1 cellular context compared by ENCODE assay signal in the genomic region with DNA sequence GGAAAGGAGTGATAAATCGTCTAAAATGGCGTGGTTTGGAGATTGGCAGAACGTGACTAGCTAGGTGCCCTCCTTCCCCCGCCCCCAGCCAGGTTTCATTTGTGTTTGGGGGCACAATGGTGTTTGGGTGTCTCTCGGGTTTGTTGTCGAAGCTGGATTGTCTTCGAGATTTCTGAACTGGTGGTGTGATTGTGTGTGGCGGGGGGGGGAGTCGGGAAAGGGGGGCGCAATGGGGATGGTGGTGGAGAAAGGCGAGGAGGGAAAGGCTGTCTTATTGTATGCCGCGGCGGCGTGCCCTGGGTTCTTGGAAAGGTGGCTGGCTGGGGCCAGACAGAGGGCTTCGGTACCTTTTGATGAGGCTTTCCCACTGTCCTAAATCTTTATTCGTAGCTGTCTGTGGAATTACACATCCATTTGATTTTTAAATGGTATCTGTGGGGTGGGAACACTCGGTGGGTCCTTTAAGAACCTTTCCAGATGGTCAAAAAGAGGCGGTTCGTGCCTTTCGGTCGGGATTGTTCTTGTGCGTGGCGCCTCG.
TF ChIP-seq lines count a peak whose summit lies in the region.

No MANE protein-coding gene starts in this region.

TF ChIP-seq in GM23338, 12 proteins besides CTCF, POLR2A, EP300 and RAD21 (continued from another document):
- TF ChIP-seq, protein P1, sequence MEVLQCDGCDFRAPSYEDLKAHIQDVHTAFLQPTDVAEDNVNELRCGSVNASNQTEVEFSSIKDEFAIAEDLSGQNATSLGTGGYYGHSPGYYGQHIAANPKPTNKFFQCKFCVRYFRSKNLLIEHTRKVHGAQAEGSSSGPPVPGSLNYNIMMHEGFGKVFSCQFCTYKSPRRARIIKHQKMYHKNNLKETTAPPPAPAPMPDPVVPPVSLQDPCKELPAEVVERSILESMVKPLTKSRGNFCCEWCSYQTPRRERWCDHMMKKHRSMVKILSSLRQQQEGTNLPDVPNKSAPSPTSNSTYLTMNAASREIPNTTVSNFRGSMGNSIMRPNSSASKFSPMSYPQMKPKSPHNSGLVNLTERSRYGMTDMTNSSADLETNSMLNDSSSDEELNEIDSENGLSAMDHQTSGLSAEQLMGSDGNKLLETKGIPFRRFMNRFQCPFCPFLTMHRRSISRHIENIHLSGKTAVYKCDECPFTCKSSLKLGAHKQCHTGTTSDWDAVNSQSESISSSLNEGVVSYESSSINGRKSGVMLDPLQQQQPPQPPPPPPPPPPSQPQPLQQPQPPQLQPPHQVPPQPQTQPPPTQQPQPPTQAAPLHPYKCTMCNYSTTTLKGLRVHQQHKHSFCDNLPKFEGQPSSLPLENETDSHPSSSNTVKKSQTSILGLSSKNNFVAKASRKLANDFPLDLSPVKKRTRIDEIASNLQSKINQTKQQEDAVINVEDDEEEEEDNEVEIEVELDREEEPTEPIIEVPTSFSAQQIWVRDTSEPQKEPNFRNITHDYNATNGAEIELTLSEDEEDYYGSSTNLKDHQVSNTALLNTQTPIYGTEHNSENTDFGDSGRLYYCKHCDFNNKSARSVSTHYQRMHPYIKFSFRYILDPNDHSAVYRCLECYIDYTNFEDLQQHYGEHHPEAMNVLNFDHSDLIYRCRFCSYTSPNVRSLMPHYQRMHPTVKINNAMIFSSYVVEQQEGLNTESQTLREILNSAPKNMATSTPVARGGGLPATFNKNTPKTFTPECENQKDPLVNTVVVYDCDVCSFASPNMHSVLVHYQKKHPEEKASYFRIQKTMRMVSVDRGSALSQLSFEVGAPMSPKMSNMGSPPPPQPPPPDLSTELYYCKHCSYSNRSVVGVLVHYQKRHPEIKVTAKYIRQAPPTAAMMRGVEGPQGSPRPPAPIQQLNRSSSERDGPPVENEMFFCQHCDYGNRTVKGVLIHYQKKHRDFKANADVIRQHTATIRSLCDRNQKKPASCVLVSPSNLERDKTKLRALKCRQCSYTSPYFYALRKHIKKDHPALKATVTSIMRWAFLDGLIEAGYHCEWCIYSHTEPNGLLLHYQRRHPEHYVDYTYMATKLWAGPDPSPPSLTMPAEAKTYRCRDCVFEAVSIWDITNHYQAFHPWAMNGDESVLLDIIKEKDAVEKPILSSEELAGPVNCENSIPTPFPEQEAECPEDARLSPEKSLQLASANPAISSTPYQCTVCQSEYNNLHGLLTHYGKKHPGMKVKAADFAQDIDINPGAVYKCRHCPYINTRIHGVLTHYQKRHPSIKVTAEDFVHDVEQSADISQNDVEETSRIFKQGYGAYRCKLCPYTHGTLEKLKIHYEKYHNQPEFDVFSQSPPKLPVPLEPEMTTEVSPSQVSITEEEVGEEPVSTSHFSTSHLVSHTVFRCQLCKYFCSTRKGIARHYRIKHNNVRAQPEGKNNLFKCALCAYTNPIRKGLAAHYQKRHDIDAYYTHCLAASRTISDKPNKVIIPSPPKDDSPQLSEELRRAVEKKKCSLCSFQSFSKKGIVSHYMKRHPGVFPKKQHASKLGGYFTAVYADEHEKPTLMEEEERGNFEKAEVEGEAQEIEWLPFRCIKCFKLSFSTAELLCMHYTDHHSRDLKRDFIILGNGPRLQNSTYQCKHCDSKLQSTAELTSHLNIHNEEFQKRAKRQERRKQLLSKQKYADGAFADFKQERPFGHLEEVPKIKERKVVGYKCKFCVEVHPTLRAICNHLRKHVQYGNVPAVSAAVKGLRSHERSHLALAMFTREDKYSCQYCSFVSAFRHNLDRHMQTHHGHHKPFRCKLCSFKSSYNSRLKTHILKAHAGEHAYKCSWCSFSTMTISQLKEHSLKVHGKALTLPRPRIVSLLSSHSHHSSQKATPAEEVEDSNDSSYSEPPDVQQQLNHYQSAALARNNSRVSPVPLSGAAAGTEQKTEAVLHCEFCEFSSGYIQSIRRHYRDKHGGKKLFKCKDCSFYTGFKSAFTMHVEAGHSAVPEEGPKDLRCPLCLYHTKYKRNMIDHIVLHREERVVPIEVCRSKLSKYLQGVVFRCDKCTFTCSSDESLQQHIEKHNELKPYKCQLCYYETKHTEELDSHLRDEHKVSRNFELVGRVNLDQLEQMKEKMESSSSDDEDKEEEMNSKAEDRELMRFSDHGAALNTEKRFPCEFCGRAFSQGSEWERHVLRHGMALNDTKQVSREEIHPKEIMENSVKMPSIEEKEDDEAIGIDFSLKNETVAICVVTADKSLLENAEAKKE (CRISPR knock-in tag; IDR thresholded peaks at IDR 0.05) = no peak
